ENCODE assay signal across 11 cellular contexts in the genomic region with DNA sequence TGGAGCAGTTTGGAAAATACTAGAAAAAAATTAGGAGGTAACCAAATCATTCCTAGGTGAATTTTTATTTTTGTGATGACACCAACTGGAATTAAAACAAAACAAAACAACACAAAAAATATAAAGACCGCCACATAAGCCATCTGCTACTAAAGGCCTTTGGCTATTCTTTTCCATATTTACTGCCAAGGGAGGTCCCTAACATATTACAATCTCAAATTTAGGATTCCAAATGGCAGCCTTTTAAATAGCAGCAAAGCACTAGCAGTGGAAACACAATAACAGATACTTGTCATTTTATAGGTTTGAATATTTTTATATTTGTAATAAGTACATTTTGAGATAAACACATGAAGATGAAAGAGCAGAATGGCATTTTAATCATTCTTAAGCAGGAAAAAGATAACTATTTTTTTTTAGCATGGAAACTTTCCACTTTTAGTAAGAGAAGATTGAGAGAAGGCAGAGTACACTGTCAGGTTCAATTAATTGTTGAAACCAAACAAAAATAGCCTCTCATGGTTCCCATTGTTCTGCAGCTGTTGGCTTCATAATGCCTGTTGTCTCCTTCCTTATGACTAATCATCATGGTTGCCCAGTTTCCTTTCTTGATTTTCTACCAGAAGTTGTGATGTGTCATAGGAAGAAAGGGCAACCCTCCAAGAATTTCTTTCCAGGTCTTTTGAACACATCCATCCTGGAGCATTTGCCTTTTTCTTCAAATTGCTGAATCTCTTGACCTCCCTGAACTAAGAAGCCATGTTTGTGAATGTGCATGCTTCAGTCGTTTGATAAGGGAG.
DNase-seq lines count a peak whose midpoint lies in the region; ATAC-seq lines count a peak whose summit lies in the region.
"Had no signal": no experiment of that assay in that cellular context is flagged by ENCODE, and none has a peak within 500 bp of the region (broad histone marks: within the 10 kb centered on the region; RNA-seq: fewer than 3 reads in every experiment).

No MANE protein-coding gene starts in this region.

- DNase-seq in DMS53 (lab: John Stamatoyannopoulos, UW) (peak; percentile 31), NCI-H226 (peak; percentile 85), non-pigmented ciliary epithelial cell (ENCODE audit: low read depth) (peak; percentile 49), T1000 (lab: John Stamatoyannopoulos, UW) (no peak), GDM1 (lab: John Stamatoyannopoulos, UW) (no peak)
- DNase-seq in stimulated activated CD4-positive, alpha-beta T cell treated with anti-CD3 and anti-CD28 coated beads, Interleukin-2, amount 100 ng/mL, for 24 hours, result no peak
- DNase-seq: activated naive CD4-positive, alpha-beta T cell treated with anti-CD3 and anti-CD28 coated beads, Interleukin-2, amount 50 U/mL, for 16 hours; DMS79 treated with DMSO at 0.1 percent for 48 hours; stimulated activated naive B cell treated with anti-CD40 and anti-IgM and Interleukin-4, amounts not matched to agents 10 μg/mL and 1 μg/mL and 100 μg/mL, for 72 hours had no signal

- ATAC-seq in esophagus mucosa (peak; percentile 81), GM21360 (IDR thresholded peaks at IDR 0.05; ENCODE audit: unreplicated experiment) (no peak)
- ATAC-seq: stimulated activated naive B cell treated with anti-CD40 and anti-IgM and Interleukin-4, amounts not matched to agents 10 μg/mL and 1 μg/mL and 100 μg/mL, for 72 hours had no signal

Comparison
In these comparisons a context has a peak if more than half of its experiments do, and no peak if none do; other contexts are left out.
1. DNase-seq: peak in DMS53 (single experiment), NCI-H226 (single experiment) and non-pigmented ciliary epithelial cell (single experiment); none in stimulated activated CD4-positive, alpha-beta T cell treated with anti-CD3 and anti-CD28 coated beads, Interleukin-2, amount 100 ng/mL, for 24 hours (0 of 2), T1000 (single experiment) and GDM1 (single experiment).